9 cellular contexts compared by ENCODE assay signal in the genomic region with DNA sequence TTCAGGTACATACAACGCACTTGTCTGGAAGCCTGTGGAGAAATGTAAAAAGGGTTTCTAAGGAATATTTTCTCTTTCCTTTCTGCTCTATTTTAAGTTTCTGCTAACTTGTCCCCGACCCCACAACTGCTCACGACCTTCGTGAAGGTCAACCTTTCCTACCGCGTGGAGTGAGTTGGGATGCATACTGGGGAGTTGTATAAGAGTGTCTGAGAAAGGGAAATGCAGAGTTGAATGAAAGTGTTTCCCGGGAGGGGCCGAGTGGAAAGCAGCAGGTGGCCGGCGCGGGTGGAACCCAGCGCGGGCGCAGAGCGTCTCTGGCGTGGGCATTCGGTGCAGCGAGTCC. TPM values are rescaled to one million over a fixed set of nuclear protein-coding genes. Genes with fewer than 3 reads are reported as not detected.
DNase-seq lines count a peak whose midpoint lies in the region; ATAC-seq and TF ChIP-seq lines count a peak whose summit lies in the region.
"Had no signal": no experiment of that assay in that cellular context is flagged by ENCODE, and none has a peak within 500 bp of the region (broad histone marks: within the 10 kb centered on the region; RNA-seq: fewer than 3 reads in every experiment).

No MANE protein-coding gene starts in this region.

- H3K36me3 ChIP-seq in mucosa of stomach (ENCODE audit: control insufficient read depth, insufficient read depth, low read length) (no peaks in the 10 kb centered on the region), upper lobe of right lung (no peaks in the 10 kb centered on the region)

- H3K4me3 ChIP-seq in dorsolateral prefrontal cortex: peak overlapping the region; percentile 31 to 72 (median 53)
- H3K4me3 ChIP-seq in mucosa of stomach (ENCODE audit: low read length): no peak overlapping the region
- H3K4me3 ChIP-seq in upper lobe of right lung: peak overlapping the region; percentile 46

- H3K27ac ChIP-seq in dorsolateral prefrontal cortex: peak overlapping the region in 1 of 59 donors; percentile 5
- no peak overlapping the region for H3K27ac ChIP-seq in upper lobe of right lung

- ATAC-seq in Right ventricle myocardium inferior (peak; percentile 10), Right ventricle myocardium superior (ENCODE audit: poor library complexity) (no peak), upper lobe of right lung (no peak)

- peak overlapping the region; percentile 47 for H3K9ac ChIP-seq in mucosa of stomach (ENCODE audit: low read length)

- DNase-seq in Right ventricle myocardium inferior (ENCODE audit: missing footprints) (no peak), Right ventricle myocardium superior (no peak), dorsolateral prefrontal cortex (no peak), upper lobe of right lung (no peak), amniotic stem cell (lab: John Stamatoyannopoulos, UW) (no peak), NK-92 (lab: John Stamatoyannopoulos, UW; ENCODE audit: unreplicated experiment) (no peak)
- DNase-seq in central memory CD4-positive, alpha-beta T cell: no peak
- DNase-seq: NCI-H524 had no signal

- no peaks in the 10 kb centered on the region for H3K4me1 ChIP-seq in mucosa of stomach (ENCODE audit: control insufficient read depth, insufficient read depth, low read length)
- H3K4me1 ChIP-seq in upper lobe of right lung: peaks cover 10% of the 10 kb centered on the region

- H3K9me3 ChIP-seq in mucosa of stomach (ENCODE audit: control insufficient read depth, low read length): no peaks in the 10 kb centered on the region
- H3K9me3 ChIP-seq in upper lobe of right lung: no peaks in the 10 kb centered on the region

- H3K27me3 ChIP-seq in dorsolateral prefrontal cortex (peaks cover 0 to 53% (median 24%) of the 10 kb centered on the region in 45 donors), mucosa of stomach (ENCODE audit: control insufficient read depth, insufficient read depth, low read length) (peaks cover 42% of the 10 kb centered on the region), upper lobe of right lung (peaks cover 31% of the 10 kb centered on the region)

- TF ChIP-seq CTCF in dorsolateral prefrontal cortex (IDR thresholded peaks at IDR 0.05 in 54 of 56, conservative IDR thresholded peaks at IDR 0.05 in 2 of 56; ENCODE audit: low read depth in 1 of 56, partially characterized antibody in 56 of 56) (no peak), upper lobe of right lung (IDR thresholded peaks at IDR 0.05) (no peak)

- intact Hi-C loops in Right ventricle myocardium inferior (cut with DNase I): no loop called here
- intact Hi-C loops in Right ventricle myocardium superior (cut with DNase I): no loop called here
- intact Hi-C loops in dorsolateral prefrontal cortex (cut with DNase I): no loop called here
- intact Hi-C loops in upper lobe of right lung (cut with DNase I): no loop called here

RNA-seq across cellular contexts. Expression of a gene that starts 17.9 kb away (rescaled TPM):
- 77.5 TPM for total RNA-seq in Right ventricle myocardium inferior
- 77.2 TPM for total RNA-seq in Right ventricle myocardium superior
- 10 to 100 TPM; 47.6 to 82.2 (median 59.0) TPM for total RNA-seq in dorsolateral prefrontal cortex
- 27.4 TPM for total RNA-seq in upper lobe of right lung
